ENCODE assay signal across 8 cellular contexts in genomic region chr11:82229346-82229745, GRCh38.
DNase-seq lines count a peak whose midpoint lies in the region; ATAC-seq and TF ChIP-seq lines count a peak whose summit lies in the region.

No MANE protein-coding gene starts in this region.

- no peaks in the 10 kb centered on the region for H3K79me2 ChIP-seq in neural cell (replicated peaks; ENCODE audit: insufficient read depth, low read length)

- TF ChIP-seq EP300 in neural cell (conservative IDR thresholded peaks at IDR 0.05; ENCODE audit: poor library complexity, severe bottlenecking), result no peak

- intact Hi-C loops in Right ventricle myocardium superior (cut with DNase I) (no loop called here), uterus (cut with DNase I; ENCODE audit: low total_unique reads) (no loop called here)

- H3K4me1 ChIP-seq in cardiac muscle cell (ENCODE audit: low read depth), result no peaks in the 10 kb centered on the region
- H3K4me1 ChIP-seq in adipocyte (ENCODE audit: control insufficient read depth, insufficient read depth, low read length), result no peaks in the 10 kb centered on the region
- H3K4me1 ChIP-seq in uterus, result no peaks in the 10 kb centered on the region

- H3K9me3 ChIP-seq in cardiac muscle cell (ENCODE audit: low read depth) (no peaks in the 10 kb centered on the region), adipocyte (ENCODE audit: control insufficient read depth, low read length) (no peaks in the 10 kb centered on the region), neural cell (ENCODE audit: low read length) (no peaks in the 10 kb centered on the region), uterus (peaks cover 0 to 3% of the 10 kb centered on the region in 2 donors)

- H3K27ac ChIP-seq in cardiac muscle cell (no peak overlapping the region), neural cell (ENCODE audit: low read length) (no peak overlapping the region), uterus (no peak overlapping the region)

- peak; percentile 14 for TF ChIP-seq CTCF in cardiac muscle cell (IDR thresholded peaks at IDR 0.05; ENCODE audit: low read depth, low read length)
- peak; percentile 60 for TF ChIP-seq CTCF in LNCAP (IDR thresholded peaks at IDR 0.05)
- TF ChIP-seq CTCF in neural cell (IDR thresholded peaks at IDR 0.05; ENCODE audit: poor library complexity, severe bottlenecking), result peak; percentile 76
- TF ChIP-seq CTCF in uterus (IDR thresholded peaks at IDR 0.05), result peak in 2 of 4 experiments; percentile 10 to 31

- H3K4me3 ChIP-seq in cardiac muscle cell (no peak overlapping the region), adipocyte (ENCODE audit: low read length) (no peak overlapping the region), neural cell (ENCODE audit: low read length) (no peak overlapping the region), uterus (no peak overlapping the region)

- no peak for ATAC-seq in Right ventricle myocardium superior (ENCODE audit: poor library complexity)

- no peaks in the 10 kb centered on the region for H3K9me2 ChIP-seq in neural cell (ENCODE audit: insufficient read depth, low read length)

- H3K9ac ChIP-seq in adipocyte (ENCODE audit: low read length), result no peak overlapping the region
- no peak overlapping the region for H3K9ac ChIP-seq in neural cell (ENCODE audit: low read length)

- H3F3A ChIP-seq in neural cell (ENCODE audit: insufficient read depth, low read length, poor library complexity, severe bottlenecking), result no peaks in the 10 kb centered on the region

- no peaks in the 10 kb centered on the region for H4K20me1 ChIP-seq in neural cell (ENCODE audit: insufficient read depth)

- no peaks in the 10 kb centered on the region for H3K36me3 ChIP-seq in cardiac muscle cell
- H3K36me3 ChIP-seq in adipocyte (ENCODE audit: control insufficient read depth, insufficient read depth, low read length, severe bottlenecking), result no peaks in the 10 kb centered on the region
- no peaks in the 10 kb centered on the region for H3K36me3 ChIP-seq in neural cell (ENCODE audit: insufficient read depth, low read length)
- no peaks in the 10 kb centered on the region for H3K36me3 ChIP-seq in uterus

- peak; percentile 80 for TF ChIP-seq RAD21 in neural cell (conservative IDR thresholded peaks at IDR 0.05)

- H3K4me2 ChIP-seq in neural cell (ENCODE audit: low read length), result no peak overlapping the region

- DNase-seq in cardiac muscle cell (ENCODE audit: low read depth in 1 of 2, low spot score in 1 of 2) (peak; percentile 15 to 53), Right ventricle myocardium superior (no peak), adipocyte (ENCODE audit: low read depth) (peak; percentile 1), uterus (no peak)
- no peak for DNase-seq in stimulated activated CD4-positive, alpha-beta T cell treated with anti-CD3 and anti-CD28 coated beads, Interleukin-2, amount 100 ng/mL, for 48 hours
- DNase-seq in activated T-cell treated with anti-CD3 and anti-CD28 coated beads, Interleukin-2, amount 50 U/mL, for 48 hours, result no peak

- H3K27me3 ChIP-seq in cardiac muscle cell, result peaks cover 14% of the 10 kb centered on the region
- no peaks in the 10 kb centered on the region for H3K27me3 ChIP-seq in adipocyte (replicated peaks; ENCODE audit: control insufficient read depth, insufficient read depth, low read length)
- H3K27me3 ChIP-seq in neural cell (ENCODE audit: insufficient read depth, low read depth, low read length), result no peaks in the 10 kb centered on the region
- H3K27me3 ChIP-seq in uterus, result no peaks in the 10 kb centered on the region

- no peak overlapping the region for H2AFZ ChIP-seq in neural cell (ENCODE audit: low read depth, low read length)

- TF ChIP-seq POLR2A in uterus (IDR thresholded peaks at IDR 0.05), result no peak

TF ChIP-seq in neural cell, 6 proteins besides CTCF, POLR2A, EP300 and RAD21:
- no peak for TF ChIP-seq EZH2 (IDR thresholded peaks at IDR 0.05; ENCODE audit: borderline replicate concordance, insufficient read depth, low read length, poor library complexity, severe bottlenecking)
- no peak for TF ChIP-seq REST (IDR thresholded peaks at IDR 0.05; ENCODE audit: borderline replicate concordance)
- TF ChIP-seq POLR2AphosphoS5 (IDR thresholded peaks at IDR 0.05), result no peak
- no peak for TF ChIP-seq MXI1 (conservative IDR thresholded peaks at IDR 0.05; ENCODE audit: poor library complexity, severe bottlenecking)
- TF ChIP-seq TAF1 (IDR thresholded peaks at IDR 0.05; ENCODE audit: low read depth), result no peak
- TF ChIP-seq SMC3 (conservative IDR thresholded peaks at IDR 0.05; ENCODE audit: poor library complexity), result peak; percentile 75

Comparison
In these comparisons a context has a peak if more than half of its experiments do, and no peak if none do; other contexts are left out.
1. DNase-seq: peak in cardiac muscle cell (2 of 2) and adipocyte (single experiment); none in Right ventricle myocardium superior (single experiment), stimulated activated CD4-positive, alpha-beta T cell treated with anti-CD3 and anti-CD28 coated beads, Interleukin-2, amount 100 ng/mL, for 48 hours (0 of 2), activated T-cell treated with anti-CD3 and anti-CD28 coated beads, Interleukin-2, amount 50 U/mL, for 48 hours (0 of 2) and uterus (0 of 2).